In genomic region chr1:180154325-180155201, GRCh38 we compare ENCODE assay signal across 1 cellular context.
TF ChIP-seq lines count a peak whose summit lies in the region.

TSS of gene QSOX1 (plus strand) at chr1:180154869. CDS start at chr1:180154908, 39 bp downstream.

TF ChIP-seq in K562, 482 proteins besides CTCF, POLR2A, EP300 and RAD21 (continued from another document and continues in another):
- TF ChIP-seq ZNF398 (CRISPR knock-in tag; IDR thresholded peaks at IDR 0.05) (no peak), MTA3 (IDR thresholded peaks at IDR 0.05; ENCODE audit: borderline replicate concordance) (peak; percentile 100), RNF2 (IDR thresholded peaks at IDR 0.05) (peak; percentile 54; the same call in 1 of the 2 replicates), POLR2G (IDR thresholded peaks at IDR 0.05; ENCODE audit: low read depth, low read length) (peak; percentile 95), E2F3 (CRISPR knock-in tag; IDR thresholded peaks at IDR 0.05) (peak; percentile 38; the same call in 1 of the 2 replicates), ERF (CRISPR knock-in tag; IDR thresholded peaks at IDR 0.05) (peak; percentile 48; the same call in 1 of the 2 replicates), STAT5B (CRISPR knock-in tag; IDR thresholded peaks at IDR 0.05) (no peak), TCF7L2 (IDR thresholded peaks at IDR 0.05; ENCODE audit: low read depth, low read length) (no peak), GABPB1 (CRISPR knock-in tag; IDR thresholded peaks at IDR 0.05) (peak; percentile 42; the same call in 1 of the 2 replicates), CCNT2 (IDR thresholded peaks at IDR 0.05; ENCODE audit: borderline replicate concordance, extremely low read depth, insufficient read length, low read depth, low read length) (peak; percentile 63), RBFOX2 (IDR thresholded peaks at IDR 0.05; ENCODE audit: low read depth, low read length) (peak; percentile 91), UBTF (IDR thresholded peaks at IDR 0.05; ENCODE audit: borderline replicate concordance in 1 of 2, low read depth in 2 of 2, low read length in 2 of 2) (peak; percentile 88 to 94; a peak in 3 of 4 replicates), ZFP91 (CRISPR knock-in tag; IDR thresholded peaks at IDR 0.05) (0 out of 2 replicates have a peak, but pooled peaks have one; percentile 69), MLLT1 (IDR thresholded peaks at IDR 0.05) (0 out of 4 replicates have a peak, but pooled peaks of 1 of the 2 experiments have one; percentile 13), TFAM (CRISPR knock-in tag; conservative IDR thresholded peaks at IDR 0.05) (no peak), GMEB1 (CRISPR knock-in tag; IDR thresholded peaks at IDR 0.05) (0 out of 2 replicates have a peak, but pooled peaks have one; percentile 6), ZNF282 (CRISPR knock-in tag; IDR thresholded peaks at IDR 0.05) (peak; percentile 79; the same call in 1 of the 2 replicates), CREB1 (IDR thresholded peaks at IDR 0.05) (peak; percentile 29; the same call in 1 of the 2 replicates), CREB1 (CRISPR knock-in tag; IDR thresholded peaks at IDR 0.05) (no peak), CHD1 (IDR thresholded peaks at IDR 0.05; ENCODE audit: low read length) (no peak), ZNF639 (CRISPR knock-in tag; conservative IDR thresholded peaks at IDR 0.05 in 1 of 2, IDR thresholded peaks at IDR 0.05 in 1 of 2) (peak in 1 of 2 experiments; percentile 62; a peak in 2 of 4 replicates), MBD1 (CRISPR knock-in tag; IDR thresholded peaks at IDR 0.05) (no peak), GTF2A2 (tag; IDR thresholded peaks at IDR 0.05) (no peak), FOXM1 (IDR thresholded peaks at IDR 0.05; ENCODE audit: low read depth) (peak; percentile 79), FOXM1 (CRISPR knock-in tag; IDR thresholded peaks at IDR 0.05; ENCODE audit: low read depth) (no peak; the same call in 1 of the 2 replicates), ELK1 (CRISPR knock-in tag; IDR thresholded peaks at IDR 0.05) (0 out of 2 replicates have a peak, but pooled peaks have one; percentile 80), NR2F6 (CRISPR knock-in tag; IDR thresholded peaks at IDR 0.05) (0 out of 2 replicates have a peak, but pooled peaks have one; percentile 67), RREB1 (CRISPR knock-in tag; IDR thresholded peaks at IDR 0.05) (peak; percentile 83; the same call in 1 of the 2 replicates), ZBTB33 (CRISPR knock-in tag; IDR thresholded peaks at IDR 0.05) (0 out of 2 replicates have a peak, but pooled peaks have one; percentile 37), KAT7 (CRISPR knock-in tag; IDR thresholded peaks at IDR 0.05; ENCODE audit: borderline replicate concordance) (0 out of 2 replicates have a peak, but pooled peaks have one; percentile 1), NRF1 (conservative IDR thresholded peaks at IDR 0.05 in 1 of 2, IDR thresholded peaks at IDR 0.05 in 1 of 2) (peak; percentile 49 to 64; a peak in 3 of 4 replicates)
